ENCODE assay signal across 33 cellular contexts in the genomic region with DNA sequence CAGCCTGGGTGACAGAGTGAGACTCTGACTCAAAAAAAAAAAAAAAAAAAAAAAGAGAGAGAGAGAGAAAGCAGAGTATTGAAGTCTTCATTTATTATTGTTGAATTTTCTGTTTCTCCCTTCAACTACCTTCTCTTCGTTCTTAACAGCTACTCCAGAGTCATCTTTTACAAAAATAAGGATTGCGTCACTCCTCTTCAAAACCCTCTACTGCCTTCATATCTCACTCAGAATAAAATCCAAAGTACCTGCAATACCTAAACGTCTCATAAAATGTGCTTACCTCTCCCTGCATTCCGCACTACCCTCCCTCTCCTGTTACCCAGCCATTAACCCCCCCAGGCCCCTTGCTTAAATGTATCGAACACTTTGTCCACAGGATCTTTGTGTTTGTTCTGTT.
"Had no signal": no experiment of that assay in that cellular context is flagged by ENCODE, and none has a peak within 500 bp of the region (broad histone marks: within the 10 kb centered on the region; RNA-seq: fewer than 3 reads in every experiment).

No MANE protein-coding gene starts in this region.

- H3K4me1 ChIP-seq: adrenal gland, body of pancreas, breast epithelium had no signal

- FAIRE-seq: astrocyte, TTC549 had no signal

- H3K9me3 ChIP-seq: body of pancreas had no signal

- H3K36me3 ChIP-seq: adrenal gland, brain microvascular endothelial cell, breast epithelium had no signal

- ATAC-seq: activated CD8-positive, alpha-beta T cell treated with anti-CD3 and anti-CD28 coated beads for 36 hours; activated naive CD4-positive, alpha-beta T cell treated with anti-CD3 and anti-CD28 coated beads, Interleukin-2, amount 50 U/mL, for 72 hours; activated T-cell treated with anti-CD3 and anti-CD28 coated beads, Interleukin-2, amount 50 U/mL, for 4 hours; activated T-cell treated with anti-CD3 and anti-CD28 coated beads, Interleukin-2, amount 50 U/mL, for 72 hours; activated T-helper 17 cell treated with anti-CD3 and anti-CD28 coated beads, Interleukin-2, amount 50 U/mL, for 72 hours; body of pancreas had no signal

- H3K27me3 ChIP-seq: adrenal gland, body of pancreas, brain microvascular endothelial cell, breast epithelium had no signal

- H3K4me3 ChIP-seq: adrenal gland, body of pancreas, breast epithelium had no signal

- H3K27ac ChIP-seq: adrenal gland, body of pancreas, brain microvascular endothelial cell, breast epithelium, VCaP had no signal

- DNase-seq: activated B cell treated with CpG ODN at 0.5 μM for 24 hours; activated CD4-positive, alpha-beta memory T cell treated with anti-CD3 and anti-CD28 coated beads for 36 hours; activated CD4-positive, alpha-beta T cell treated with anti-CD3 and anti-CD28 coated beads for 4 hours; activated CD4-positive, alpha-beta T cell treated with anti-CD3 and anti-CD28 coated beads, Interleukin-2, amount 10 ng/mL, durations not matched to agents 24 days and 14 days; activated CD4-positive, alpha-beta T cell treated with anti-CD3 and anti-CD28 coated beads, Interleukin-2, amount 50 U/mL, for 1 hour; activated CD4-positive, alpha-beta T cell treated with anti-CD3 and anti-CD28 coated beads, Interleukin-2, amount 50 U/mL, for 4 hours; activated CD4-positive, CD25-positive, alpha-beta regulatory T cell treated with anti-CD3 and anti-CD28 coated beads, Interleukin-2, amount 50 U/mL, for 72 hours; activated CD8-positive, alpha-beta memory T cell treated with anti-CD3 and anti-CD28 coated beads, Interleukin-2, amount 50 U/mL, for 4 hours; activated CD8-positive, alpha-beta T cell treated with anti-CD3 and anti-CD28 coated beads for 36 hours; activated effector memory CD4-positive, alpha-beta T cell treated with anti-CD3 and anti-CD28 coated beads, Interleukin-2, amount 50 U/mL, for 16 hours; activated gamma-delta T cell treated with Interleukin-2 at 50 U/mL for 16 hours; activated naive CD4-positive, alpha-beta T cell; activated naive CD4-positive, alpha-beta T cell treated with anti-CD3 and anti-CD28 coated beads for 36 hours; activated naive CD4-positive, alpha-beta T cell treated with anti-CD3 and anti-CD28 coated beads, Interleukin-2, amount 50 U/mL, for 16 hours; activated naive CD8-positive, alpha-beta T cell treated with anti-CD3 and anti-CD28 coated beads for 36 hours; activated T-cell treated with anti-CD3 and anti-CD28 coated beads for 4 hours; activated T-cell treated with anti-CD3 and anti-CD28 coated beads, Interleukin-2, amount 50 U/mL, for 1 hour; activated T-cell treated with anti-CD3 and anti-CD28 coated beads, Interleukin-2, amount 50 U/mL, for 4 hours; activated T-cell treated with anti-CD3 and anti-CD28 coated beads, Interleukin-2, amount 50 U/mL, for 72 hours; adrenal gland; amniotic stem cell; aorta; body of pancreas; brain microvascular endothelial cell; central memory CD4-positive, alpha-beta T cell; T-helper 2 cell; T-helper 9 cell had no signal
